Comparison of ENCODE assay signal across 26 cellular contexts in genomic region chr6:75590370-75590769, GRCh38.
"Had no signal": no experiment of that assay in that cellular context is flagged by ENCODE, and none has a peak within 500 bp of the region (broad histone marks: within the 10 kb centered on the region; RNA-seq: fewer than 3 reads in every experiment).

No MANE protein-coding gene starts in this region.

- H3K27me3 ChIP-seq: neural progenitor cell, ovary, stomach, thyroid gland, tibial nerve, upper lobe of left lung, vagina had no signal

- H3K36me3 ChIP-seq: neural progenitor cell, ovary, stomach, thoracic aorta, thyroid gland, tibial nerve, upper lobe of left lung, vagina had no signal

- H3K4me3 ChIP-seq: neural progenitor cell, ovary, psoas muscle, skin epidermis, stomach, thoracic aorta, thyroid gland, tibial nerve, upper lobe of left lung, vagina had no signal

- H3K4me1 ChIP-seq: neural progenitor cell, parathyroid adenoma, psoas muscle, stomach, thyroid gland, upper lobe of left lung, vagina had no signal

- H3K4me2 ChIP-seq: neural progenitor cell had no signal

- H2AFZ ChIP-seq: neural progenitor cell, parathyroid adenoma had no signal

- H3K27ac ChIP-seq: neural progenitor cell, ovary, parathyroid adenoma, psoas muscle, skin epidermis, stomach, thoracic aorta, thyroid gland, tibial nerve, upper lobe of left lung, vagina had no signal

- ATAC-seq: naive thymus-derived CD4-positive, alpha-beta T cell; natural killer cell; psoas muscle; right cardiac atrium; sciatic nerve; stimulated activated effector memory CD8-positive, alpha-beta T cell treated with anti-CD3 and anti-CD28 coated beads, Interleukin-12 subunit alpha, Interleukin-12 subunit beta, amount 100 ng/mL, for 72 hours; stimulated activated naive B cell treated with anti-CD40 and anti-IgM and Interleukin-4, amounts not matched to agents 10 μg/mL and 1 μg/mL and 100 μg/mL, for 72 hours had no signal

- H3K9ac ChIP-seq: neural progenitor cell, parathyroid adenoma had no signal

- H3K9me3 ChIP-seq: ovary, psoas muscle, stomach, thoracic aorta, thyroid gland, tibial nerve, upper lobe of left lung, vagina had no signal

- FAIRE-seq: urothelium cell line had no signal

- DNase-seq: naive thymus-derived CD4-positive, alpha-beta T cell; natural killer cell; occipital lobe; ovary; posterior cingulate gyrus; psoas muscle; right cardiac atrium; stimulated activated CD4-positive, alpha-beta T cell treated with anti-CD3 and anti-CD28 coated beads, Interleukin-15, amount 100 ng/mL, for 24 hours; stimulated activated CD4-positive, alpha-beta T cell treated with anti-CD3 and anti-CD28 coated beads, Interleukin-2, amount 100 ng/mL, for 24 hours; stimulated activated CD4-positive, alpha-beta T cell treated with anti-CD3 and anti-CD28 coated beads, Interleukin-2, amount 100 ng/mL, for 48 hours; stimulated activated CD4-positive, alpha-beta T cell treated with anti-CD3 and anti-CD28 coated beads, Interleukin-4, amount 100 ng/mL, for 24 hours; stimulated activated naive B cell treated with anti-CD40 and anti-IgM and Interleukin-4, amounts not matched to agents 10 μg/mL and 1 μg/mL and 100 μg/mL, for 72 hours; stimulated activated naive CD4-positive, alpha-beta T cell treated with Interleukin-2 at 50 U/mL for 16 hours; stomach; thyroid gland; trophoblast cell; upper lobe of left lung had no signal

- H3K79me2 ChIP-seq: parathyroid adenoma had no signal
